16 cellular contexts compared by ENCODE assay signal in the genomic region with DNA sequence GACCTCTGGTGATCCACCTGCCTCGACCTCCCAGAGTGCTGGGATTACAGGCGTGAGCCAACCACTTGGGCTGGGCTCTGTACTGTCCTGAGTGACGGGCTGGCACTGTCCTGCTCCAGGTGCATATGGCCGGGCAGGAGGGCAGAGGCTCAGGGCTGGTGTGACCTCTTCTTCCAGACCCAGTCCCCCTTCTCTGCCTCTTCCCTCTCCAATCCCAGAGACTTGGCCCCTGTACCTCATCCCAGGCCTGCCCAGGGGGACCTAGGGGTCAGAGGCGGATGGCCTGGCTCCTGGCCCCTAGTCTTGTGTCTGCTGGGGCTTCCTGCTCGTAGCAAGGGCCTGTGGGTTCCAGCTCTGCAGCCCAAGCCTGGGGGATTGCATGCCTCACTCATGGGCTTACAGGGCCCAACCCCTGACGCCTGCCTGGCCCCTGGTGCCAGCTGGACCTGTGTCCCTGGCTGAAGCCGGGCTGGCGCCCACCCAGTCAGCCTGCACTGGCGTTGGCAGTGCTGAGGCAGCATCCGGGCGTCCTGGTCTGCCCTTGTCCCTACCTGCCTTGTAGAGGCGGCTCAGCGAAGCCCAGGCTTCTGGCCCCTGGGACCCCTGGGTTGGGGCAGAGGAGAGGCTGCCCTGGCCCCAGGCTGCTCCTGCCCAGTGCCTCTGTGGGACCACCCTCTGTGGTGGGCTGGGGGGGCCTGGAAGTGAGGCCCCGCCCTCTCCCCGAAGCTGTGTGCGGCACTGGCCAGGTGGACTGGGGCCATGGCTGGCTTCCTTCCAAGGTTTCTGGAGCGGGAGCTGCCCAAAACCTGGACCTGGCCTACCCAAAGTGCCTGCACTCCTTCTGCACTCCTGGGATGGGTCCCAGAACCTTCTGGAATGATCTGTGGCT. TPM values are rescaled to one million over a fixed set of nuclear protein-coding genes. Genes with fewer than 3 reads are reported as not detected.
DNase-seq lines count a peak whose midpoint lies in the region; ATAC-seq and TF ChIP-seq lines count a peak whose summit lies in the region.
"Had no signal": no experiment of that assay in that cellular context is flagged by ENCODE, and none has a peak within 500 bp of the region (broad histone marks: within the 10 kb centered on the region; RNA-seq: fewer than 3 reads in every experiment).

No MANE protein-coding gene starts in this region.

- peaks cover 95% of the 10 kb centered on the region for H3K36me3 Mint-ChIP-seq in effector memory CD8-positive, alpha-beta T cell (ENCODE audit: insufficient read depth)

- TF ChIP-seq CTCF in right atrium auricular region (IDR thresholded peaks at IDR 0.05) = no peak
- TF ChIP-seq CTCF in mucosa of descending colon (IDR thresholded peaks at IDR 0.05) = no peak

- no peaks in the 10 kb centered on the region for H3K27me3 ChIP-seq in right atrium auricular region
- H3K27me3 ChIP-seq: tibial nerve had no signal

- peak overlapping the region; percentile 65 to 92 for H3K27ac Mint-ChIP-seq in effector memory CD8-positive, alpha-beta T cell
- H3K27ac Mint-ChIP-seq: CD4-positive, alpha-beta T cell had no signal

- peaks cover 5 to 11% of the 10 kb centered on the region in 2 donors for H3K4me1 Mint-ChIP-seq in effector memory CD8-positive, alpha-beta T cell (ENCODE audit: low read depth in 2 of 2)

- H3K9me3 Mint-ChIP-seq in effector memory CD8-positive, alpha-beta T cell = no peaks in the 10 kb centered on the region
- H3K9me3 Mint-ChIP-seq: CD4-positive, alpha-beta T cell had no signal

- intact Hi-C loops in Right ventricle myocardium superior (cut with DNase I) = no loop called here
- intact Hi-C loops in mucosa of descending colon (cut with DNase I, micrococcal nuclease) = no loop called here

- H3K27ac ChIP-seq in right atrium auricular region = no peak overlapping the region
- H3K27ac ChIP-seq: parathyroid adenoma, tibial nerve had no signal

- ATAC-seq in Right ventricle myocardium superior (ENCODE audit: poor library complexity) (peak; percentile 30), mucosa of descending colon (no peak), HG02678 (IDR thresholded peaks at IDR 0.05; ENCODE audit: unreplicated experiment) (no peak), GM18517 (IDR thresholded peaks at IDR 0.05; ENCODE audit: unreplicated experiment) (no peak)
- ATAC-seq in effector memory CD8-positive, alpha-beta T cell (replicated peaks) = no peak

- H3K9me3 ChIP-seq in right atrium auricular region (no peaks in the 10 kb centered on the region), mucosa of descending colon (no peaks in the 10 kb centered on the region)
- H3K9me3 ChIP-seq: tibial nerve had no signal

- no peak overlapping the region for H3K4me3 ChIP-seq in right atrium auricular region
- no peak overlapping the region for H3K4me3 ChIP-seq in mucosa of descending colon
- H3K4me3 ChIP-seq: tibial nerve had no signal

- H3K4me1 ChIP-seq in right atrium auricular region = peaks cover 0 to 11% of the 10 kb centered on the region in 2 donors
- H3K4me1 ChIP-seq in mucosa of descending colon (ENCODE audit: low read depth) = no peaks in the 10 kb centered on the region
- H3K4me1 ChIP-seq: parathyroid adenoma had no signal

- H3K27me3 Mint-ChIP-seq in effector memory CD8-positive, alpha-beta T cell = no peaks in the 10 kb centered on the region
- H3K27me3 Mint-ChIP-seq: CD4-positive, alpha-beta T cell had no signal

- H3K36me3 ChIP-seq in right atrium auricular region (no peaks in the 10 kb centered on the region), mucosa of descending colon (ENCODE audit: low read depth) (peaks cover 6% of the 10 kb centered on the region)

- DNase-seq in Right ventricle myocardium superior (peak; percentile 83), right atrium auricular region (ENCODE audit: low spot score) (no peak), mucosa of descending colon (peak in 2 of 3 donors; percentile 24 to 55), iPS-NIHi7 (ENCODE audit: extremely low spot score) (no peak), NOMO-1 treated with dmso at 0.1 percent for 144 hours (lab: John Stamatoyannopoulos, UW; ENCODE audit: unreplicated experiment) (no peak)
- DNase-seq in effector memory CD8-positive, alpha-beta T cell = no peak
- DNase-seq: CD4-positive, alpha-beta T cell; central memory CD4-positive, alpha-beta T cell; MM.1S; NCI-H187; SHP77; stimulated activated naive CD4-positive, alpha-beta T cell had no signal

- no peak overlapping the region for H3K4me3 Mint-ChIP-seq in effector memory CD8-positive, alpha-beta T cell

RNA-seq across cellular contexts. Expression of a gene that starts 4.3 kb away (rescaled TPM):
- 6.2 TPM for total RNA-seq in Right ventricle myocardium superior
- total RNA-seq in right atrium auricular region = 1 to 10 TPM; 3.5 to 3.9 TPM
- total RNA-seq in mucosa of descending colon = 10 to 100 TPM; 11.8 to 23.9 (median 21.8) TPM

RNA-seq across cellular contexts. Expression of a gene that starts 8.7 kb away (rescaled TPM):
- total RNA-seq in Right ventricle myocardium superior (71.8 TPM), right atrium auricular region (10 to 100 TPM; 42.9 to 79.2 TPM), mucosa of descending colon (100 to 1,000 TPM in 2 of 3 donors, 10 to 100 TPM in 1; 41.3 to 144 (median 142) TPM)

RNA-seq across cellular contexts. Expression of a gene that starts 20.7 kb away (rescaled TPM):
- 1,011 TPM for total RNA-seq in Right ventricle myocardium superior
- 1,000 to 10,000 TPM in 1 of 2 donors, 100 to 1,000 TPM in 1; 831 to 1,272 TPM for total RNA-seq in right atrium auricular region
- 10 to 100 TPM; 10.0 to 41.6 (median 23.5) TPM for total RNA-seq in mucosa of descending colon

RNA-seq across cellular contexts. Expression of a gene that starts 31.0 kb away (rescaled TPM):
- total RNA-seq in Right ventricle myocardium superior (3.1 TPM), right atrium auricular region (1 to 10 TPM; 3.4 to 5.8 TPM), mucosa of descending colon (1 to 10 TPM in 2 of 3 donors, under 1 TPM in 1; 0.38 to 4.0 (median 1.0) TPM)

Comparison
In these comparisons a context has a peak if more than half of its experiments do, and no peak if none do; other contexts are left out.
1. DNase-seq: peak in Right ventricle myocardium superior (single experiment) and mucosa of descending colon (2 of 3); none in right atrium auricular region (single experiment), effector memory CD8-positive, alpha-beta T cell (0 of 3), iPS-NIHi7 (single experiment) and NOMO-1 treated with dmso at 0.1 percent for 144 hours (single experiment).
2. RNA of a gene that starts 20.7 kb away (total RNA-seq): 831 to 1,272 TPM in right atrium auricular region and 1,011 TPM in Right ventricle myocardium superior (single experiment); 10.0 to 41.6 TPM in mucosa of descending colon; every median in the first group is over 10 times any median in the second.